In genomic region chr22:20572132-20572802, GRCh38 we compare ENCODE assay signal across 1 cellular context.
TF ChIP-seq lines count a peak whose summit lies in the region.

No MANE protein-coding gene starts in this region.

TF ChIP-seq in K562, 482 proteins besides CTCF, POLR2A, EP300 and RAD21 (continued from another document and continues in another):
- 0 out of 2 replicates have a peak, but pooled peaks have one; percentile 18 for TF ChIP-seq USF1 (CRISPR knock-in tag; IDR thresholded peaks at IDR 0.05)
- no peak for TF ChIP-seq TAF9B (IDR thresholded peaks at IDR 0.05; ENCODE audit: partially characterized antibody)
- TF ChIP-seq RERE (CRISPR knock-in tag; IDR thresholded peaks at IDR 0.05; ENCODE audit: borderline replicate concordance): no peak
- no peak for TF ChIP-seq ZNF740 (CRISPR knock-in tag; IDR thresholded peaks at IDR 0.05)
- no peak for TF ChIP-seq ZNF740 (tag; IDR thresholded peaks at IDR 0.05)
- TF ChIP-seq PHF8 (IDR thresholded peaks at IDR 0.05; ENCODE audit: borderline replicate concordance, low read length): no peak
- no peak for TF ChIP-seq SETDB1 (IDR thresholded peaks at IDR 0.05; ENCODE audit: low read length)
- TF ChIP-seq CAMTA2 (CRISPR knock-in tag; conservative IDR thresholded peaks at IDR 0.05): no peak
- 0 out of 2 replicates have a peak, but pooled peaks have one; percentile 24 for TF ChIP-seq CHD2 (IDR thresholded peaks at IDR 0.05; ENCODE audit: low read depth, low read length)
- TF ChIP-seq, protein P1, sequence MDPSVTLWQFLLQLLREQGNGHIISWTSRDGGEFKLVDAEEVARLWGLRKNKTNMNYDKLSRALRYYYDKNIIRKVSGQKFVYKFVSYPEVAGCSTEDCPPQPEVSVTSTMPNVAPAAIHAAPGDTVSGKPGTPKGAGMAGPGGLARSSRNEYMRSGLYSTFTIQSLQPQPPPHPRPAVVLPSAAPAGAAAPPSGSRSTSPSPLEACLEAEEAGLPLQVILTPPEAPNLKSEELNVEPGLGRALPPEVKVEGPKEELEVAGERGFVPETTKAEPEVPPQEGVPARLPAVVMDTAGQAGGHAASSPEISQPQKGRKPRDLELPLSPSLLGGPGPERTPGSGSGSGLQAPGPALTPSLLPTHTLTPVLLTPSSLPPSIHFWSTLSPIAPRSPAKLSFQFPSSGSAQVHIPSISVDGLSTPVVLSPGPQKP (CRISPR knock-in tag; IDR thresholded peaks at IDR 0.05): no peak
- TF ChIP-seq NBN (IDR thresholded peaks at IDR 0.05; ENCODE audit: low read depth): no peak
- no peak for TF ChIP-seq ZNF696 (CRISPR knock-in tag; conservative IDR thresholded peaks at IDR 0.05)
- TF ChIP-seq FOXO4 (CRISPR knock-in tag; IDR thresholded peaks at IDR 0.05): no peak
- TF ChIP-seq, protein P2, sequence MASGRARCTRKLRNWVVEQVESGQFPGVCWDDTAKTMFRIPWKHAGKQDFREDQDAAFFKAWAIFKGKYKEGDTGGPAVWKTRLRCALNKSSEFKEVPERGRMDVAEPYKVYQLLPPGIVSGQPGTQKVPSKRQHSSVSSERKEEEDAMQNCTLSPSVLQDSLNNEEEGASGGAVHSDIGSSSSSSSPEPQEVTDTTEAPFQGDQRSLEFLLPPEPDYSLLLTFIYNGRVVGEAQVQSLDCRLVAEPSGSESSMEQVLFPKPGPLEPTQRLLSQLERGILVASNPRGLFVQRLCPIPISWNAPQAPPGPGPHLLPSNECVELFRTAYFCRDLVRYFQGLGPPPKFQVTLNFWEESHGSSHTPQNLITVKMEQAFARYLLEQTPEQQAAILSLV (tag; IDR thresholded peaks at IDR 0.05): no peak
- TF ChIP-seq ETS1 (conservative IDR thresholded peaks at IDR 0.05; ENCODE audit: control insufficient read depth, low read depth, low read length): no peak
- TF ChIP-seq FOXK2 (conservative IDR thresholded peaks at IDR 0.05 in 1 of 2, IDR thresholded peaks at IDR 0.05 in 1 of 2; ENCODE audit: low read depth in 2 of 2): no peak
- TF ChIP-seq, protein P3, sequence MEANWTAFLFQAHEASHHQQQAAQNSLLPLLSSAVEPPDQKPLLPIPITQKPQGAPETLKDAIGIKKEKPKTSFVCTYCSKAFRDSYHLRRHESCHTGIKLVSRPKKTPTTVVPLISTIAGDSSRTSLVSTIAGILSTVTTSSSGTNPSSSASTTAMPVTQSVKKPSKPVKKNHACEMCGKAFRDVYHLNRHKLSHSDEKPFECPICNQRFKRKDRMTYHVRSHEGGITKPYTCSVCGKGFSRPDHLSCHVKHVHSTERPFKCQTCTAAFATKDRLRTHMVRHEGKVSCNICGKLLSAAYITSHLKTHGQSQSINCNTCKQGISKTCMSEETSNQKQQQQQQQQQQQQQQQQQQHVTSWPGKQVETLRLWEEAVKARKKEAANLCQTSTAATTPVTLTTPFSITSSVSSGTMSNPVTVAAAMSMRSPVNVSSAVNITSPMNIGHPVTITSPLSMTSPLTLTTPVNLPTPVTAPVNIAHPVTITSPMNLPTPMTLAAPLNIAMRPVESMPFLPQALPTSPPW (CRISPR knock-in tag; IDR thresholded peaks at IDR 0.05): no peak
- TF ChIP-seq STAT5A (IDR thresholded peaks at IDR 0.05; ENCODE audit: borderline replicate concordance, low read length): no peak
- TF ChIP-seq KLF6 (CRISPR knock-in tag; IDR thresholded peaks at IDR 0.05; ENCODE audit: borderline replicate concordance): no peak
- TF ChIP-seq, protein P4, sequence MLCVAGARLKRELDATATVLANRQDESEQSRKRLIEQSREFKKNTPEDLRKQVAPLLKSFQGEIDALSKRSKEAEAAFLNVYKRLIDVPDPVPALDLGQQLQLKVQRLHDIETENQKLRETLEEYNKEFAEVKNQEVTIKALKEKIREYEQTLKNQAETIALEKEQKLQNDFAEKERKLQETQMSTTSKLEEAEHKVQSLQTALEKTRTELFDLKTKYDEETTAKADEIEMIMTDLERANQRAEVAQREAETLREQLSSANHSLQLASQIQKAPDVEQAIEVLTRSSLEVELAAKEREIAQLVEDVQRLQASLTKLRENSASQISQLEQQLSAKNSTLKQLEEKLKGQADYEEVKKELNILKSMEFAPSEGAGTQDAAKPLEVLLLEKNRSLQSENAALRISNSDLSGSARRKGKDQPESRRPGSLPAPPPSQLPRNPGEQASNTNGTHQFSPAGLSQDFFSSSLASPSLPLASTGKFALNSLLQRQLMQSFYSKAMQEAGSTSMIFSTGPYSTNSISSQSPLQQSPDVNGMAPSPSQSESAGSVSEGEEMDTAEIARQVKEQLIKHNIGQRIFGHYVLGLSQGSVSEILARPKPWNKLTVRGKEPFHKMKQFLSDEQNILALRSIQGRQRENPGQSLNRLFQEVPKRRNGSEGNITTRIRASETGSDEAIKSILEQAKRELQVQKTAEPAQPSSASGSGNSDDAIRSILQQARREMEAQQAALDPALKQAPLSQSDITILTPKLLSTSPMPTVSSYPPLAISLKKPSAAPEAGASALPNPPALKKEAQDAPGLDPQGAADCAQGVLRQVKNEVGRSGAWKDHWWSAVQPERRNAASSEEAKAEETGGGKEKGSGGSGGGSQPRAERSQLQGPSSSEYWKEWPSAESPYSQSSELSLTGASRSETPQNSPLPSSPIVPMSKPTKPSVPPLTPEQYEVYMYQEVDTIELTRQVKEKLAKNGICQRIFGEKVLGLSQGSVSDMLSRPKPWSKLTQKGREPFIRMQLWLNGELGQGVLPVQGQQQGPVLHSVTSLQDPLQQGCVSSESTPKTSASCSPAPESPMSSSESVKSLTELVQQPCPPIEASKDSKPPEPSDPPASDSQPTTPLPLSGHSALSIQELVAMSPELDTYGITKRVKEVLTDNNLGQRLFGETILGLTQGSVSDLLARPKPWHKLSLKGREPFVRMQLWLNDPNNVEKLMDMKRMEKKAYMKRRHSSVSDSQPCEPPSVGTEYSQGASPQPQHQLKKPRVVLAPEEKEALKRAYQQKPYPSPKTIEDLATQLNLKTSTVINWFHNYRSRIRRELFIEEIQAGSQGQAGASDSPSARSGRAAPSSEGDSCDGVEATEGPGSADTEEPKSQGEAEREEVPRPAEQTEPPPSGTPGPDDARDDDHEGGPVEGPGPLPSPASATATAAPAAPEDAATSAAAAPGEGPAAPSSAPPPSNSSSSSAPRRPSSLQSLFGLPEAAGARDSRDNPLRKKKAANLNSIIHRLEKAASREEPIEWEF (CRISPR knock-in tag; IDR thresholded peaks at IDR 0.05): no peak
- TF ChIP-seq ELF1 (tag; IDR thresholded peaks at IDR 0.05): no peak
- TF ChIP-seq TRIM24 (IDR thresholded peaks at IDR 0.05): no peak
- TF ChIP-seq CSDE1 (IDR thresholded peaks at IDR 0.05): no peak
- no peak for TF ChIP-seq OTX1 (CRISPR knock-in tag; IDR thresholded peaks at IDR 0.05)
- no peak for TF ChIP-seq SAP30 (IDR thresholded peaks at IDR 0.05; ENCODE audit: borderline replicate concordance, insufficient read depth, low read depth, low read length, poor library complexity, severe bottlenecking)
- TF ChIP-seq MEF2A (IDR thresholded peaks at IDR 0.05; ENCODE audit: control insufficient read depth, low read depth, low read length): no peak
- no peak for TF ChIP-seq ELK3 (CRISPR knock-in tag; IDR thresholded peaks at IDR 0.05)
- TF ChIP-seq SMARCE1 (IDR thresholded peaks at IDR 0.05): no peak
- TF ChIP-seq CCNT2 (IDR thresholded peaks at IDR 0.05; ENCODE audit: borderline replicate concordance, extremely low read depth, insufficient read length, low read depth, low read length): no peak
